Comparison of ENCODE assay signal across 32 cellular contexts in genomic region chr11:96963375-96963774, GRCh38.
"Had no signal": no experiment of that assay in that cellular context is flagged by ENCODE, and none has a peak within 500 bp of the region (broad histone marks: within the 10 kb centered on the region; RNA-seq: fewer than 3 reads in every experiment).

No MANE protein-coding gene starts in this region.

- H3K27me3 ChIP-seq: adrenal gland, ascending aorta, body of pancreas, brain microvascular endothelial cell, breast epithelium, cardiac muscle cell had no signal

- FAIRE-seq: astrocyte, bronchial epithelial cell had no signal

- H3K4me3 ChIP-seq: adrenal gland, ascending aorta, body of pancreas, breast epithelium, cardiac muscle cell had no signal

- H3K36me3 ChIP-seq: adrenal gland, ascending aorta, brain microvascular endothelial cell, breast epithelium, cardiac muscle cell had no signal

- H3K4me1 ChIP-seq: adrenal gland, ascending aorta, body of pancreas, breast epithelium had no signal

- DNase-seq: activated effector memory CD4-positive, alpha-beta T cell treated with anti-CD3 and anti-CD28 coated beads, Interleukin-2, amount 50 U/mL, for 16 hours; activated effector memory CD4-positive, alpha-beta T cell treated with Interleukin-2 at 50 U/mL for 16 hours; activated gamma-delta T cell; activated gamma-delta T cell treated with Interleukin-2 at 50 U/mL for 16 hours; activated naive CD4-positive, alpha-beta T cell; activated naive CD4-positive, alpha-beta T cell treated with anti-CD3 and anti-CD28 coated beads for 36 hours; activated naive CD4-positive, alpha-beta T cell treated with anti-CD3 and anti-CD28 coated beads, Interleukin-2, amount 10 ng/mL, durations not matched to agents 7 days and 5 days; activated naive CD4-positive, alpha-beta T cell treated with anti-CD3 and anti-CD28 coated beads, Interleukin-2, amount 50 U/mL, for 16 hours; activated naive CD4-positive, alpha-beta T cell treated with Interleukin-2 at 50 U/mL for 16 hours; activated naive CD8-positive, alpha-beta T cell treated with anti-CD3 and anti-CD28 coated beads for 36 hours; activated naive CD8-positive, alpha-beta T cell treated with anti-CD3 and anti-CD28 coated beads, Interleukin-2, amount 10 ng/mL, durations not matched to agents 7 days and 5 days; activated naive CD8-positive, alpha-beta T cell treated with anti-CD3 and anti-CD28 coated beads, Interleukin-2, amount 50 U/mL, for 24 hours; activated T-cell treated with anti-CD3 and anti-CD28 coated beads, Interleukin-2, amount 50 U/mL, for 24 hours; activated T-cell treated with anti-CD3 and anti-CD28 coated beads, Interleukin-2, amount 50 U/mL, for 4 hours; activated T-cell treated with anti-CD3 and anti-CD28 coated beads, Interleukin-2, amount 50 U/mL, for 48 hours; activated T-cell treated with anti-CD3 and anti-CD28 coated beads, Interleukin-2, amount 50 U/mL, for 72 hours; adrenal gland; amniotic stem cell; amygdala; anterior cingulate cortex; aorta; body of pancreas; brain microvascular endothelial cell; central memory CD4-positive, alpha-beta T cell; cerebellar nuclear complex had no signal

- H3K27ac ChIP-seq: adrenal gland, ascending aorta, body of pancreas, brain microvascular endothelial cell, breast epithelium, cardiac muscle cell had no signal

- H3K9me3 ChIP-seq: adrenal gland, ascending aorta, body of pancreas, breast epithelium had no signal

- ATAC-seq: activated naive CD4-positive, alpha-beta T cell treated with anti-CD3 and anti-CD28 coated beads, Interleukin-2, amount 50 U/mL, for 72 hours; activated naive CD8-positive, alpha-beta T cell treated with anti-CD3 and anti-CD28 coated beads, Interleukin-2, amount 50 U/mL, for 24 hours; activated T-cell treated with anti-CD3 and anti-CD28 coated beads, Interleukin-2, amount 50 U/mL, for 4 hours; activated T-cell treated with anti-CD3 and anti-CD28 coated beads, Interleukin-2, amount 50 U/mL, for 72 hours; activated T-helper 17 cell treated with anti-CD3 and anti-CD28 coated beads, Interleukin-2, amount 50 U/mL, for 72 hours; body of pancreas had no signal
